16 cellular contexts compared by ENCODE assay signal in the genomic region with DNA sequence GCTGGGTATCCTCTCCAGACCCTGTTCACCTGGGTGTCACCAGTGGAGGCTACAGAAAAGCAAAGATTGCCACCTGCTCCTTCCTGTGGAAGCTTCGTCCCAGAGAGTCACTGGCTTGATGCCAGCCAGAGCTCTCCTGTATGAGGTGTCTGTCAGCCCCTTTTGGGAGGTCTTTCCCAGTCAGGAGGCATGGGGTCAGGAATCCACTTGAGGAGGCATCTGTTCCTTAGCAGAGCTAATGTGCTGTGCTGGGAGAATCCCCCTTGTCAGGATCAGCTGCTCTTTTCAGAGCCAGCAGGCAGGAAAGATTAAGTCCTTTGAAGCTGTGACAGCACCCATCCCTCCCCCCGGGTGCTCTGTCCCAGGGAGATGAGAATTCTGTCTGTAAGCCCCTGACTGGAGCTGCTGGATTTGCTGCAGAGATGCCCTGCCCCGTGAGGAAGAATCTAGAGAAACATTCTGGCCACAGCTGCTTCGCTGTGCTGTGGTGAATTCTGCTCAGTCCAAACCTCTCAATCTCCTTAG.
"Had no signal": no experiment of that assay in that cellular context is flagged by ENCODE, and none has a peak within 500 bp of the region (broad histone marks: within the 10 kb centered on the region; RNA-seq: fewer than 3 reads in every experiment).

No MANE protein-coding gene starts in this region.

- H3K36me3 ChIP-seq: breast epithelium, lower lobe of right lung, prostate gland, right lobe of liver, thyroid gland had no signal

- H3K27me3 Mint-ChIP-seq: effector memory CD8-positive, alpha-beta T cell; stimulated activated memory B cell treated with anti-CD40 and anti-IgM and Interleukin-4, amounts not matched to agents 10 μg/mL and 1 μg/mL and 100 μg/mL, for 72 hours had no signal

- DNase-seq: activated CD4-positive, CD25-positive, alpha-beta regulatory T cell treated with anti-CD3 and anti-CD28 coated beads, Interleukin-2, amount 50 U/mL, for 72 hours; activated naive CD4-positive, alpha-beta T cell treated with Interleukin-2 at 50 U/mL for 16 hours; aorta; dermis blood vessel endothelial cell; effector memory CD8-positive, alpha-beta T cell; head of caudate nucleus; immature natural killer cell; lower lobe of right lung; right lobe of liver; T-helper 9 cell; thyroid gland had no signal

- H3K9me3 ChIP-seq: prostate gland, right lobe of liver, thyroid gland had no signal

- H3K4me3 ChIP-seq: breast epithelium, lower lobe of right lung, prostate gland, right lobe of liver, thyroid gland had no signal

- H3K4me1 Mint-ChIP-seq: immature natural killer cell; mesothelial cell of epicardium; stimulated activated memory B cell treated with anti-CD40 and anti-IgM and Interleukin-4, amounts not matched to agents 10 μg/mL and 1 μg/mL and 100 μg/mL, for 72 hours had no signal

- H3K4me3 Mint-ChIP-seq: activated T-helper 1 cell treated with anti-CD3 and anti-CD28 coated beads, Interleukin-12 subunit alpha, Interleukin-12 subunit beta, Interleukin-2, Interleukin-4 antibody, amounts not matched to agents 30 ng/mL and 10 ng/mL and 1 ng/mL, durations not matched to agents 14 hours and 24 hours and 36 hours; effector memory CD8-positive, alpha-beta T cell; immature natural killer cell; mesothelial cell of epicardium; stimulated activated memory B cell treated with anti-CD40 and anti-IgM and Interleukin-4, amounts not matched to agents 10 μg/mL and 1 μg/mL and 100 μg/mL, for 72 hours had no signal

- H3K27ac ChIP-seq: breast epithelium, lower lobe of right lung, prostate gland, right lobe of liver, thyroid gland had no signal

- H3K4me1 ChIP-seq: breast epithelium, lower lobe of right lung, prostate gland, right lobe of liver, thyroid gland had no signal

- H3K27me3 ChIP-seq: breast epithelium, right lobe of liver, thyroid gland had no signal

- H3K36me3 Mint-ChIP-seq: immature natural killer cell; mesothelial cell of epicardium; stimulated activated memory B cell treated with anti-CD40 and anti-IgM and Interleukin-4, amounts not matched to agents 10 μg/mL and 1 μg/mL and 100 μg/mL, for 72 hours had no signal

- H3K27ac Mint-ChIP-seq: activated T-helper 1 cell treated with anti-CD3 and anti-CD28 coated beads, Interleukin-12 subunit alpha, Interleukin-12 subunit beta, Interleukin-2, Interleukin-4 antibody, amounts not matched to agents 30 ng/mL and 10 ng/mL and 1 ng/mL, durations not matched to agents 14 hours and 24 hours and 36 hours; effector memory CD8-positive, alpha-beta T cell; immature natural killer cell; mesothelial cell of epicardium; stimulated activated memory B cell treated with anti-CD40 and anti-IgM and Interleukin-4, amounts not matched to agents 10 μg/mL and 1 μg/mL and 100 μg/mL, for 72 hours had no signal
